20 cellular contexts compared by ENCODE assay signal in genomic region chr12:98873823-98874222, GRCh38.
"Had no signal": no experiment of that assay in that cellular context is flagged by ENCODE, and none has a peak within 500 bp of the region (broad histone marks: within the 10 kb centered on the region; RNA-seq: fewer than 3 reads in every experiment).

No MANE protein-coding gene starts in this region.

- FAIRE-seq: HepG2, RCC 7860 had no signal

- H3K36me3 ChIP-seq: MG63 had no signal

- DNase-seq: IMR-90, Karpas-422, KG1, MG63, NCI-H1092, NCI-H1105 treated with DMSO at 0.1 percent for 48 hours, NCI-H1417 treated with DMSO at 0.1 percent for 48 hours, NCI-H146, NCI-H1694 treated with DMSO at 0.1 percent for 48 hours, NCI-H1930, NCI-H2081, NCI-H2107, NCI-H524, NCI-H526 treated with DMSO at 0.1 percent for 48 hours, NCI-H774, Right ventricle myocardium superior, RPMI8226 had no signal

- H3K27me3 ChIP-seq: MG63 had no signal

- H3K4me3 ChIP-seq: MG63 had no signal

- ATAC-seq: HepG2, SK-N-SH treated with all-trans-retinoic acid at 6 μM for 48 hours had no signal

- H3K9me3 ChIP-seq: MG63 had no signal
